Comparison of ENCODE assay signal across 32 cellular contexts in genomic region chr18:59778434-59778833, GRCh38.
"Had no signal": no experiment of that assay in that cellular context is flagged by ENCODE, and none has a peak within 500 bp of the region (broad histone marks: within the 10 kb centered on the region; RNA-seq: fewer than 3 reads in every experiment).

No MANE protein-coding gene starts in this region.

- DNase-seq: activated CD4-positive, alpha-beta T cell treated with anti-CD3 and anti-CD28 coated beads, Interleukin-2, amount 10 ng/mL, durations not matched to agents 24 days and 14 days; activated CD4-positive, alpha-beta T cell treated with anti-CD3 and anti-CD28 coated beads, Interleukin-2, amount 50 U/mL, for 4 hours; activated CD8-positive, alpha-beta T cell treated with anti-CD3 and anti-CD28 coated beads for 36 hours; activated gamma-delta T cell; activated naive CD4-positive, alpha-beta T cell treated with Interleukin-2 at 50 U/mL for 16 hours; activated T-cell treated with anti-CD3 and anti-CD28 coated beads, Interleukin-2, amount 50 U/mL, for 24 hours; body of pancreas; caudate nucleus; cerebellar nuclear complex; Karpas-422; KBM-7; MG63; NCI-H1048; NCI-H146; NCI-H187; NCI-H2029 treated with DMSO at 0.1 percent for 48 hours; NCI-H2107; NCI-H2171; NCI-H510A; NCI-H526; NCI-H748 treated with DMSO at 0.1 percent for 48 hours; NK-92 treated with Interleukin-12 subunit alpha and Interleukin-12 subunit beta, amount 100 ng/mL, for 24 hours; PC-3; Peyer's patch; Right ventricle myocardium superior; RPMI8226 had no signal

- H3K27ac ChIP-seq: body of pancreas, Peyer's patch, SK-N-MC had no signal

- H3K36me3 ChIP-seq: adrenal gland, MG63, Peyer's patch had no signal

- H3K4me1 ChIP-seq: body of pancreas, Peyer's patch had no signal

- H3K27me3 ChIP-seq: adrenal gland, body of pancreas, MG63, Peyer's patch had no signal

- H3K4me3 ChIP-seq: adrenal gland, body of pancreas, MG63, Peyer's patch, SK-N-MC had no signal

- ATAC-seq: activated CD8-positive, alpha-beta T cell treated with anti-CD3 and anti-CD28 coated beads for 36 hours; activated naive CD4-positive, alpha-beta T cell treated with anti-CD3 and anti-CD28 coated beads, Interleukin-2, amount 50 U/mL, for 72 hours; body of pancreas; PC-3 had no signal

- H3K9me3 ChIP-seq: adrenal gland, body of pancreas, Peyer's patch had no signal

- FAIRE-seq: astrocyte, bronchial epithelial cell, TTC549 had no signal
